ENCODE assay signal across 1 cellular context in genomic region chr12:3046441-3047200, GRCh38.
TF ChIP-seq lines count a peak whose summit lies in the region.

No MANE protein-coding gene starts in this region.

TF ChIP-seq in HEK293T, 16 proteins besides CTCF, POLR2A, EP300 and RAD21:
- no peak for TF ChIP-seq FOXM1 (IDR thresholded peaks at IDR 0.05; ENCODE audit: borderline replicate concordance)
- TF ChIP-seq ARNT (IDR thresholded peaks at IDR 0.05), result no peak
- TF ChIP-seq BHLHE40 (IDR thresholded peaks at IDR 0.05; ENCODE audit: borderline replicate concordance), result no peak
- no peak for TF ChIP-seq SUZ12 (IDR thresholded peaks at IDR 0.05)
- no peak for TF ChIP-seq FOXK2 (IDR thresholded peaks at IDR 0.05)
- TF ChIP-seq HDGF (IDR thresholded peaks at IDR 0.05; ENCODE audit: borderline replicate concordance), result no peak
- TF ChIP-seq ELF4 (IDR thresholded peaks at IDR 0.05), result no peak
- TF ChIP-seq NFRKB (IDR thresholded peaks at IDR 0.05), result no peak
- no peak for TF ChIP-seq ZNF384 (IDR thresholded peaks at IDR 0.05)
- no peak for TF ChIP-seq SP1 (IDR thresholded peaks at IDR 0.05)
- no peak for TF ChIP-seq LEF1 (IDR thresholded peaks at IDR 0.05; ENCODE audit: borderline replicate concordance)
- TF ChIP-seq L3MBTL2 (conservative IDR thresholded peaks at IDR 0.05), result no peak
- TF ChIP-seq TARDBP (IDR thresholded peaks at IDR 0.05), result no peak
- no peak for TF ChIP-seq CTBP1 (IDR thresholded peaks at IDR 0.05; ENCODE audit: borderline replicate concordance)
- TF ChIP-seq, protein P1, sequence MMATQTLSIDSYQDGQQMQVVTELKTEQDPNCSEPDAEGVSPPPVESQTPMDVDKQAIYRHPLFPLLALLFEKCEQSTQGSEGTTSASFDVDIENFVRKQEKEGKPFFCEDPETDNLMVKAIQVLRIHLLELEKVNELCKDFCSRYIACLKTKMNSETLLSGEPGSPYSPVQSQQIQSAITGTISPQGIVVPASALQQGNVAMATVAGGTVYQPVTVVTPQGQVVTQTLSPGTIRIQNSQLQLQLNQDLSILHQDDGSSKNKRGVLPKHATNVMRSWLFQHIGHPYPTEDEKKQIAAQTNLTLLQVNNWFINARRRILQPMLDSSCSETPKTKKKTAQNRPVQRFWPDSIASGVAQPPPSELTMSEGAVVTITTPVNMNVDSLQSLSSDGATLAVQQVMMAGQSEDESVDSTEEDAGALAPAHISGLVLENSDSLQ (IDR thresholded peaks at IDR 0.05), result no peak
- no peak for TF ChIP-seq FOXA1 (IDR thresholded peaks at IDR 0.05)
